Comparison of ENCODE assay signal across 1 cellular context in the genomic region with DNA sequence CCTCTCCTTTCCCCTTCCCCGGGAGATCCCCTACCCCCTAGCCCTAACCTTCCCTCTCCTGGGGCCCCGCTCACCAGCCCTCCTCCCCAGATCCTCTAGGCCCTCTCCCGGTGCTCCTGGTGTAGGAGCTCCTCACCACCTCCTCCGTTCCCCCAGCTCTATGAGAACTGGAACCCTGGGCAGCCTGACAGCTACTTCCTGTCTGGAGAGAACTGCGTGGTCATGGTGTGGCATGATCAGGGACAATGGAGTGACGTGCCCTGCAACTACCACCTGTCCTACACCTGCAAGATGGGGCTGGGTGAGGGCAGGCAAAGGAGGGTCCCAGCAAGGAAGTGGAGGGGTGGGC.
TF ChIP-seq lines count a peak whose summit lies in the region.

No MANE protein-coding gene starts in this region.

TF ChIP-seq in GM12878, 131 proteins besides CTCF, POLR2A, EP300 and RAD21:
- TF ChIP-seq LARP7 (IDR thresholded peaks at IDR 0.05) (no peak), SPI1 (IDR thresholded peaks at IDR 0.05; ENCODE audit: borderline replicate concordance, insufficient read depth, low read depth, low read length) (peak; percentile 25; the same call in 1 of the 2 replicates)
